22 cellular contexts compared by ENCODE assay signal in the genomic region with DNA sequence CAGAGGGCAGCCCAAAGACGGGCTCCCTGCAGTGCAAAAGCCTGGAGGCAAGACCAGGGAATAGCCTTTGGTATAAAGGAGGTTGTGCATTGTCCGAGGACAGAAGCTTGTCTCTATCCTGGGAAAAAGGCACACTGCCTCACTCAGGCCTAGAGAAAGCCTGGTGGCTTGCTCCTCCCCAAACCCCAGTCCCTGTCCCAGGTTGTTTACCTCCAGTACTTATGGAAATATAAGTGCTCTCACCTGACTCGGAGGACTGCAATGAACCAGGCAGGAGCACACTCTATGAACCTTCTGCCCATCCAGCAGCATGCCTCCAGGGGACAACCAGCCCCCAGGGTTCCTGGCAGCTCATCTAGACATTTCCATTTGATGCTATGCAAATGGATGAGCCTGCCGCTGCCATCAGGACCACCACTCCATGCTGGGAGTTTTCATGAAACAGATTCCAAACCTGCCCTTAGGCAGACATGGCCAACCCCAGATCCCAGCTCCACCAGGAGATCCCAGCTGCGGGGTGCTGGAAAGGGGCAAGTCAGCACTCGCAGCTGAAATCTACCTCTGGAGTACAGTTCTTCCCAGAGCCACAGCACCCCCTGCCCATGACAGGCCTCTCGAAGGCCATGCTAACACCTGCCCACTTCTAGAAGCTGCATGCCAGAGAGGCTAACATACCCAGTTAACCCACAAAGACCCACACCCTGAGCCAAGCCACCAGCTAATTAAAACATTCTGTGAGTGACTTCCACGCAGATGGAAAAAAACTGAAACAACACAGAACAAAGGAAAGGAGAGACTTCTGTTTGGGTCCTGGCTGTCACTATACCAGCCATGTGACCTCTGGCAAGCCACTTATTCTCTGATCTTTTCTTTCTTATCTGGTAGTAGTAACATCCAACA.
DNase-seq lines count a peak whose midpoint lies in the region; ATAC-seq and TF ChIP-seq lines count a peak whose summit lies in the region.
"Had no signal": no experiment of that assay in that cellular context is flagged by ENCODE, and none has a peak within 500 bp of the region (broad histone marks: within the 10 kb centered on the region; RNA-seq: fewer than 3 reads in every experiment).

No MANE protein-coding gene starts in this region.

- no peaks in the 10 kb centered on the region for H3K9me3 Mint-ChIP-seq in stimulated activated effector memory CD8-positive, alpha-beta T cell treated with anti-CD3 and anti-CD28 coated beads, Interleukin-12 subunit alpha, Interleukin-12 subunit beta, amount 100 ng/mL, for 72 hours
- H3K9me3 Mint-ChIP-seq: activated CD4-positive, alpha-beta memory T cell treated with anti-CD3 and anti-CD28 coated beads, Interleukin-2, amount 10 ng/mL, durations not matched to agents 7 days and 5 days; activated T-helper 17 cell treated with anti-CD3 and anti-CD28 coated beads, Interleukin-2, amount 50 U/mL, for 72 hours; CD4-positive, CD25-positive, alpha-beta regulatory T cell; HFFc6; naive thymus-derived CD4-positive, alpha-beta T cell had no signal

- H2BK120ac ChIP-seq in mesenchymal stem cell (ENCODE audit: low read depth, low read length) (no peak overlapping the region), mesendoderm (ENCODE audit: low read depth, low read length) (no peak overlapping the region)

- H3K4ac ChIP-seq in mesenchymal stem cell (ENCODE audit: low read depth in 1 of 2, low read length in 2 of 2) = no peak overlapping the region
- no peak overlapping the region for H3K4ac ChIP-seq in mesendoderm (ENCODE audit: low read depth, low read length)

- no peaks in the 10 kb centered on the region for H3K4me1 Mint-ChIP-seq in stimulated activated effector memory CD8-positive, alpha-beta T cell treated with anti-CD3 and anti-CD28 coated beads, Interleukin-12 subunit alpha, Interleukin-12 subunit beta, amount 100 ng/mL, for 72 hours
- H3K4me1 Mint-ChIP-seq: activated CD4-positive, alpha-beta memory T cell treated with anti-CD3 and anti-CD28 coated beads, Interleukin-2, amount 10 ng/mL, durations not matched to agents 7 days and 5 days; activated T-helper 17 cell treated with anti-CD3 and anti-CD28 coated beads, Interleukin-2, amount 50 U/mL, for 72 hours; CD4-positive, CD25-positive, alpha-beta regulatory T cell; naive thymus-derived CD4-positive, alpha-beta T cell had no signal

- H3K14ac ChIP-seq in mesenchymal stem cell (ENCODE audit: low read length in 2 of 2) = no peak overlapping the region

- H2AFZ ChIP-seq in mesenchymal stem cell (ENCODE audit: low read depth, low read length) = no peak overlapping the region

- H2AK5ac ChIP-seq in mesenchymal stem cell (ENCODE audit: low read length, severe bottlenecking) (peak overlapping the region; percentile 97), mesendoderm (ENCODE audit: low read length) (no peak overlapping the region)

- H4K5ac ChIP-seq in mesendoderm (ENCODE audit: low read length) = no peak overlapping the region

- H3K79me1 ChIP-seq in mesenchymal stem cell (replicated peaks; ENCODE audit: low read length, poor library complexity, severe bottlenecking) = no peaks in the 10 kb centered on the region
- H3K79me1 ChIP-seq in mesendoderm (ENCODE audit: low read length) = no peaks in the 10 kb centered on the region

- H3K4me3 ChIP-seq in mesenchymal stem cell (ENCODE audit: insufficient read depth in 1 of 2, low read depth in 1 of 2, low read length in 2 of 2) (no peak overlapping the region), mesendoderm (ENCODE audit: low read length) (no peak overlapping the region)
- H3K4me3 ChIP-seq: esophagus squamous epithelium, left lung had no signal

- H2BK5ac ChIP-seq in mesenchymal stem cell (ENCODE audit: low read depth, low read length, poor library complexity, severe bottlenecking) (peak overlapping the region; percentile 48), mesendoderm (ENCODE audit: low read length) (no peak overlapping the region)

- WGBS in mesenchymal stem cell = 90% methylated on average over 8 of the region's 8 CpGs
- no CpG with 5 or more reads among the region's 8 CpGs for WGBS in mesendoderm (ENCODE audit: extremely low coverage, insufficient coverage, low lambda C conversion rate)

- H3K27ac ChIP-seq in VCaP (peak overlapping the region; percentile 71), mesenchymal stem cell (ENCODE audit: low read length, poor library complexity, severe bottlenecking) (peak overlapping the region; percentile 99), mesendoderm (ENCODE audit: low read depth, low read length) (no peak overlapping the region)
- H3K27ac ChIP-seq: 22Rv1, esophagus squamous epithelium, left lung had no signal

- H3K36me3 ChIP-seq in mesenchymal stem cell (ENCODE audit: control insufficient read depth in 1 of 2, insufficient read depth in 2 of 2, low read depth in 1 of 2, low read length in 2 of 2) (no peaks in the 10 kb centered on the region), mesendoderm (ENCODE audit: control insufficient read depth, insufficient read depth, low read length) (no peaks in the 10 kb centered on the region)
- H3K36me3 ChIP-seq: esophagus squamous epithelium, left lung had no signal

- H3K18ac ChIP-seq in mesenchymal stem cell (ENCODE audit: low read depth in 1 of 2, low read length in 2 of 2) (peak overlapping the region in 1 of 2 experiments; percentile 7), mesendoderm (ENCODE audit: low read length) (no peak overlapping the region)

- no peak overlapping the region for H3K4me3 Mint-ChIP-seq in stimulated activated effector memory CD8-positive, alpha-beta T cell treated with anti-CD3 and anti-CD28 coated beads, Interleukin-12 subunit alpha, Interleukin-12 subunit beta, amount 100 ng/mL, for 72 hours
- H3K4me3 Mint-ChIP-seq: activated CD4-positive, alpha-beta memory T cell treated with anti-CD3 and anti-CD28 coated beads, Interleukin-2, amount 10 ng/mL, durations not matched to agents 7 days and 5 days; activated T-helper 17 cell treated with anti-CD3 and anti-CD28 coated beads, Interleukin-2, amount 50 U/mL, for 72 hours; CD4-positive, CD25-positive, alpha-beta regulatory T cell; HFFc6; naive thymus-derived CD4-positive, alpha-beta T cell had no signal

- H4K8ac ChIP-seq in mesenchymal stem cell (ENCODE audit: low read length) = no peak overlapping the region
- H4K8ac ChIP-seq in mesendoderm (ENCODE audit: low read depth, low read length) = no peak overlapping the region

- ATAC-seq in stimulated activated effector memory CD8-positive, alpha-beta T cell treated with anti-CD3 and anti-CD28 coated beads, Interleukin-12 subunit alpha, Interleukin-12 subunit beta, amount 100 ng/mL, for 72 hours = no peak
- ATAC-seq in GM21786 (IDR thresholded peaks at IDR 0.05; ENCODE audit: unreplicated experiment) = no peak
- ATAC-seq: activated T-helper 17 cell treated with anti-CD3 and anti-CD28 coated beads, Interleukin-2, amount 50 U/mL, for 72 hours; left lung; naive thymus-derived CD4-positive, alpha-beta T cell had no signal

- H3K27ac Mint-ChIP-seq in stimulated activated effector memory CD8-positive, alpha-beta T cell treated with anti-CD3 and anti-CD28 coated beads, Interleukin-12 subunit alpha, Interleukin-12 subunit beta, amount 100 ng/mL, for 72 hours = no peak overlapping the region
- H3K27ac Mint-ChIP-seq: activated CD4-positive, alpha-beta memory T cell treated with anti-CD3 and anti-CD28 coated beads, Interleukin-2, amount 10 ng/mL, durations not matched to agents 7 days and 5 days; activated T-helper 17 cell treated with anti-CD3 and anti-CD28 coated beads, Interleukin-2, amount 50 U/mL, for 72 hours; CD4-positive, CD25-positive, alpha-beta regulatory T cell; HFFc6; naive thymus-derived CD4-positive, alpha-beta T cell had no signal

- H2BK15ac ChIP-seq in mesenchymal stem cell (ENCODE audit: low read depth, poor library complexity, severe bottlenecking) (peak overlapping the region; percentile 95), mesendoderm (replicated peaks; ENCODE audit: low read depth) (no peak overlapping the region)

- H3K23ac ChIP-seq in mesenchymal stem cell (ENCODE audit: low read length in 2 of 2) (no peak overlapping the region), mesendoderm (ENCODE audit: low read length) (no peak overlapping the region)

- TF ChIP-seq CTCF in VCaP (conservative IDR thresholded peaks at IDR 0.05) = no peak

- H3K56ac ChIP-seq in mesendoderm (ENCODE audit: low read length) = no peak overlapping the region

- no peak overlapping the region for H4K91ac ChIP-seq in mesenchymal stem cell (ENCODE audit: low read length)

- peak overlapping the region; percentile 21 to 97 for H2BK12ac ChIP-seq in mesenchymal stem cell (ENCODE audit: low read length in 2 of 2)

- H3K4me2 ChIP-seq in mesenchymal stem cell (ENCODE audit: low read length, poor library complexity, severe bottlenecking) (no peak overlapping the region), mesendoderm (ENCODE audit: low read length) (no peak overlapping the region)

- no peak overlapping the region for H3K9ac ChIP-seq in mesenchymal stem cell (ENCODE audit: low read length)
- H3K9ac ChIP-seq in mesendoderm (ENCODE audit: low read length) = no peak overlapping the region

- no peaks in the 10 kb centered on the region for H3K9me3 ChIP-seq in mesenchymal stem cell (ENCODE audit: control insufficient read depth, low read length)
- H3K9me3 ChIP-seq: esophagus squamous epithelium, left lung had no signal

- H3K4me1 ChIP-seq in mesenchymal stem cell (ENCODE audit: control insufficient read depth, insufficient read depth, low read depth, low read length) (peaks cover 20% of the 10 kb centered on the region), mesendoderm (ENCODE audit: control insufficient read depth, low read depth, low read length) (no peaks in the 10 kb centered on the region)
- H3K4me1 ChIP-seq: left lung had no signal

- no peaks in the 10 kb centered on the region for H3K36me3 Mint-ChIP-seq in stimulated activated effector memory CD8-positive, alpha-beta T cell treated with anti-CD3 and anti-CD28 coated beads, Interleukin-12 subunit alpha, Interleukin-12 subunit beta, amount 100 ng/mL, for 72 hours
- H3K36me3 Mint-ChIP-seq: CD4-positive, CD25-positive, alpha-beta regulatory T cell; naive thymus-derived CD4-positive, alpha-beta T cell had no signal

- H3K27me3 ChIP-seq in mesenchymal stem cell (ENCODE audit: control insufficient read depth in 1 of 2, insufficient read depth in 1 of 2, low read length in 2 of 2) (peaks cover 0 to 6% of the 10 kb centered on the region in 2 experiments), mesendoderm (ENCODE audit: insufficient read depth, low read length, poor library complexity) (no peaks in the 10 kb centered on the region)
- H3K27me3 ChIP-seq: esophagus squamous epithelium, left lung had no signal

- no peaks in the 10 kb centered on the region for H3K79me2 ChIP-seq in mesendoderm (ENCODE audit: control insufficient read depth, insufficient read depth, low read length)

- peak; percentile 23 for DNase-seq in DMS 273 (lab: John Stamatoyannopoulos, UW; ENCODE audit: unreplicated experiment)
- no peak for DNase-seq in DMS 273 treated with DMSO at 0.1 percent for 48 hours (lab: John Stamatoyannopoulos, UW)
- peak; percentile 7 for DNase-seq in LHCN-M2 (ENCODE audit: low read depth)
- DNase-seq in mesenchymal stem cell = no peak
- DNase-seq in stimulated activated effector memory CD8-positive, alpha-beta T cell treated with anti-CD3 and anti-CD28 coated beads, Interleukin-12 subunit alpha, Interleukin-12 subunit beta, amount 100 ng/mL, for 72 hours (ENCODE audit: low spot score in 2 of 2) = no peak
- no peak for DNase-seq in mesendoderm
- DNase-seq: activated CD4-positive, alpha-beta memory T cell treated with anti-CD3 and anti-CD28 coated beads, Interleukin-2, amount 10 ng/mL, durations not matched to agents 7 days and 5 days; anterior cingulate cortex; CD4-positive, CD25-positive, alpha-beta regulatory T cell; dermis blood vessel endothelial cell; esophagus squamous epithelium; HFFc6; left lung; naive thymus-derived CD4-positive, alpha-beta T cell; NCI-H1436; SIG-M5; substantia nigra; T1000 had no signal

Comparison
In these comparisons a context has a peak if more than half of its experiments do, and no peak if none do; other contexts are left out.
1. DNase-seq: peak in DMS 273 (single experiment) and LHCN-M2 (single experiment); none in DMS 273 treated with DMSO at 0.1 percent for 48 hours (single experiment), mesenchymal stem cell (single experiment), stimulated activated effector memory CD8-positive, alpha-beta T cell treated with anti-CD3 and anti-CD28 coated beads, Interleukin-12 subunit alpha, Interleukin-12 subunit beta, amount 100 ng/mL, for 72 hours (0 of 2) and mesendoderm (single experiment).